Comparison of ENCODE assay signal across 9 cellular contexts in genomic region chr6:36678488-36679042, GRCh38. TPM values are rescaled to one million over a fixed set of nuclear protein-coding genes. Genes with fewer than 3 reads are reported as not detected.
DNase-seq lines count a peak whose midpoint lies in the region; ATAC-seq, FAIRE-seq and TF ChIP-seq lines count a peak whose summit lies in the region.
"Had no signal": no experiment of that assay in that cellular context is flagged by ENCODE, and none has a peak within 500 bp of the region (broad histone marks: within the 10 kb centered on the region; RNA-seq: fewer than 3 reads in every experiment).

Gene CDKN1A, plus strand, starts transcription at chr6:36678714. Its CDS starts 5,388 bp downstream, at chr6:36684102.

- H3K4me1 ChIP-seq in NT2/D1 (ENCODE audit: insufficient read depth, insufficient read length) (peaks cover 8% of the 10 kb centered on the region), endothelial cell of umbilical vein (ENCODE audit: control insufficient read depth, extremely low read depth, insufficient read depth, low read length) (peaks cover 37% of the 10 kb centered on the region)

- peak within 1 kb of the TSS; percentile 64 for H3K4me2 ChIP-seq in endothelial cell of umbilical vein (ENCODE audit: insufficient read depth, low read length)

- peak; percentile 64 for ATAC-seq in GM19463 (IDR thresholded peaks at IDR 0.05; ENCODE audit: unreplicated experiment)

- H3K9me1 ChIP-seq in endothelial cell of umbilical vein (replicated peaks; ENCODE audit: control insufficient read depth, extremely low read depth, insufficient read depth, low read length) = no peaks in the 10 kb centered on the region

- TF ChIP-seq CTCF in C4-2B (conservative IDR thresholded peaks at IDR 0.05) (no peak), endothelial cell of umbilical vein (IDR thresholded peaks at IDR 0.05; ENCODE audit: extremely low read depth in 1 of 2, insufficient read depth in 1 of 2, low read depth in 1 of 2, low read length in 2 of 2) (no peak)

- H3K9me3 ChIP-seq in NT2/D1 (ENCODE audit: insufficient read depth, low read length) (no peaks in the 10 kb centered on the region), endothelial cell of umbilical vein (replicated peaks; ENCODE audit: control insufficient read depth, insufficient read depth, low read length) (no peaks in the 10 kb centered on the region)

- H3K9ac ChIP-seq in NT2/D1 (ENCODE audit: insufficient read length, low read depth) (peak within 1 kb of the TSS; percentile 90), endothelial cell of umbilical vein (replicated peaks; ENCODE audit: extremely low read depth, insufficient read depth, low read length) (peak within 1 kb of the TSS; percentile 94)

- H2AFZ ChIP-seq in endothelial cell of umbilical vein (ENCODE audit: low read depth, low read length) = peak within 1 kb of the TSS; percentile 7

- DNase-seq in HTR-8/SVneo (ENCODE audit: insufficient read length, low spot score) = peak; percentile 74
- DNase-seq in NT2/D1 (ENCODE audit: low read depth, low spot score) = peak; percentile 48
- peak; percentile 89 for DNase-seq in activated CD8-positive, alpha-beta memory T cell treated with anti-CD3 and anti-CD28 coated beads, Interleukin-2, amount 50 U/mL, for 48 hours
- DNase-seq in endothelial cell of umbilical vein (ENCODE audit: low read depth, low spot score) = peak; percentile 94
- DNase-seq in midbrain (lab: John Stamatoyannopoulos, UW) = peak; percentile 87
- peak; percentile 40 to 65 for DNase-seq in stimulated activated CD8-positive, alpha-beta memory T cell treated with anti-CD3 and anti-CD28 coated beads, Interleukin-2, amount 100 ng/mL, for 1 hour (ENCODE audit: low read depth in 2 of 2)

- peaks cover 39% of the 10 kb centered on the region for H3K79me2 ChIP-seq in endothelial cell of umbilical vein (ENCODE audit: control insufficient read depth, insufficient read depth, low read length)

- dilution Hi-C loops in endothelial cell of umbilical vein (cut with MboI; ENCODE audit: extremely low pct_ligation_motif_present, low sequenced_read_pairs) = no loop called here

- TSS peak; percentile 21 for BruUV-seq in endothelial cell of umbilical vein (replicated peaks; lab: Mats Ljungman, UMichigan)

- POLR2A ChIA-PET in endothelial cell of umbilical vein (lab: Charles Lee) = interaction anchor here (0.5 to 2.6 kb wide), 21 partner anchors 9 to 196 kb away, joined by 3 to 13 read pairs (median 4); partner anchors contain the start of gene PPIL1

- H3K4me3 ChIP-seq in NT2/D1 (ENCODE audit: insufficient read length, low read depth) (peak within 1 kb of the TSS; percentile 85), endothelial cell of umbilical vein (replicated peaks in 1 of 3; ENCODE audit: insufficient read depth in 1 of 3, low read depth in 1 of 3, low read length in 3 of 3) (peak within 1 kb of the TSS; percentile 51 to 81 (median 73))

- H3K27ac ChIP-seq in C4-2B = peak within 1 kb of the TSS; percentile 84
- peak within 1 kb of the TSS; percentile 88 for H3K27ac ChIP-seq in endothelial cell of umbilical vein (ENCODE audit: insufficient read depth, low read depth, low read length)

- no peak for FAIRE-seq in HTR-8/SVneo (lab: Jason Lieb, UNC)
- FAIRE-seq in endothelial cell of umbilical vein (lab: Jason Lieb, UNC) = peak; percentile 89
- FAIRE-seq: colon had no signal

- H3K27me3 ChIP-seq in NT2/D1 (ENCODE audit: insufficient read depth, insufficient read length) (peaks cover 27% of the 10 kb centered on the region), endothelial cell of umbilical vein (ENCODE audit: control insufficient read depth in 2 of 2, insufficient read depth in 2 of 2, low read length in 2 of 2) (no peaks in the 10 kb centered on the region)

- CTCF ChIA-PET in endothelial cell of umbilical vein (lab: Charles Lee) = interaction anchor here (0.6 to 5.8 kb wide), 8 partner anchors 16 to 81 kb away, joined by 3 to 44 read pairs (median 5); no protein-coding TSS in a partner anchor

- peaks cover 17% of the 10 kb centered on the region for H3K36me3 ChIP-seq in NT2/D1 (ENCODE audit: insufficient read depth, insufficient read length, low read length)
- peaks cover 0 to 3% of the 10 kb centered on the region in 2 experiments for H3K36me3 ChIP-seq in endothelial cell of umbilical vein (ENCODE audit: control insufficient read depth in 2 of 2, extremely low read depth in 1 of 2, insufficient read depth in 2 of 2, low read length in 2 of 2)

- peak; percentile 100 for TF ChIP-seq POLR2A in endothelial cell of umbilical vein (IDR thresholded peaks at IDR 0.05; ENCODE audit: low read depth, low read length)

- no peaks in the 10 kb centered on the region for H4K20me1 ChIP-seq in endothelial cell of umbilical vein (replicated peaks; ENCODE audit: control insufficient read depth, extremely low read depth, insufficient read depth, low read length)

- intact Hi-C loops in endothelial cell of umbilical vein (cut with micrococcal nuclease) = loop anchor here (2.0 to 5.0 kb wide), 2 partner anchors 194 to 236 kb away; partner anchors contain the start of genes KCTD20, PPIL1 and PXT1

TF ChIP-seq in endothelial cell of umbilical vein, 7 proteins besides CTCF, POLR2A, EP300 and RAD21:
- TF ChIP-seq POLR2AphosphoS5 (IDR thresholded peaks at IDR 0.05; ENCODE audit: insufficient read depth, low read depth, low read length) (peak; percentile 100), GATA2 (IDR thresholded peaks at IDR 0.05; ENCODE audit: insufficient read depth, insufficient read length, low read depth, low read length) (no peak), JUN (IDR thresholded peaks at IDR 0.05; ENCODE audit: borderline replicate concordance, insufficient read depth, insufficient read length, low read depth) (no peak), MAX (IDR thresholded peaks at IDR 0.05; ENCODE audit: insufficient read depth, insufficient read length) (no peak), MYC (IDR thresholded peaks at IDR 0.05; ENCODE audit: low read depth, low read length) (peak; percentile 42), FOS (IDR thresholded peaks at IDR 0.05; ENCODE audit: borderline replicate concordance, insufficient read depth, low read length) (no peak), EZH2 (IDR thresholded peaks at IDR 0.05; ENCODE audit: borderline replicate concordance, low read depth, low read length, severe bottlenecking) (no peak)

RNA-seq across cellular contexts. Expression of gene CDKN1A, which starts in this region (rescaled TPM):
- total RNA-seq in endothelial cell of umbilical vein = 170 and 199 TPM in 2 replicates
- 238 and 282 TPM in 2 replicates for polyA plus RNA-seq in endothelial cell of umbilical vein
- 175 and 190 TPM in 2 replicates for polyA plus RNA-seq in endothelial cell of umbilical vein (2011; cell fraction: cytosol; rRNA removed)
- 89.3 and 102 TPM in 2 replicates for polyA plus RNA-seq in endothelial cell of umbilical vein (2011; cell fraction: nucleus; rRNA removed)
- 271 and 304 TPM in 2 replicates for polyA plus RNA-seq in endothelial cell of umbilical vein (2012)
- 117 and 125 TPM in 2 replicates for polyA minus RNA-seq in endothelial cell of umbilical vein
- polyA minus RNA-seq in endothelial cell of umbilical vein (2011; cell fraction: cytosol; rRNA and poly(A)+ RNA removed) = 31.5 TPM
- polyA minus RNA-seq in endothelial cell of umbilical vein (2011; cell fraction: nucleus; rRNA and poly(A)+ RNA removed) = 39.8 and 48.9 TPM in 2 replicates

Comparison
In these comparisons a context has a peak if more than half of its experiments do, and no peak if none do; other contexts are left out.
1. Peak in every context shown above with its lines: DNase-seq, ATAC-seq, H3K4me3 ChIP-seq and H3K27ac ChIP-seq.